Comparison of ENCODE assay signal across 25 cellular contexts in the genomic region with DNA sequence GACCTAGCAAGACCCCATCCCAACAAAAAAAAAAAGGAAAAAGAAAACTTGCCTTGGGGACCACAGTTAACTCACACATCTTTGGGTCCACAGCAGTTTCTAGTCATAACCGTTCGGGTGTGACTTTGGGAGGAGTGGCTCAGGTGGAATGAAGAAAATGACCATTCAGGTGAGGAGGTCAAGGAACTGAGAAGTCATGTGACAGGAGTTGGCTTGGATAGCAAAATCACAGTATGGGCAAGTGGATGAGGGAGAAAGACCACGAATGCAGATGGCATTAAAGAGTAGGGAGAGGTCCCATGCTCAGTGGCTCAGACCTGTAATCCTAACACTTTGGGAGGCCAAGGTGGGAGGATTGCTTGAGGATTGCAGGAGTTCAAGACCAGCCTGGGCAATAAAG.
"Had no signal": no experiment of that assay in that cellular context is flagged by ENCODE, and none has a peak within 500 bp of the region (broad histone marks: within the 10 kb centered on the region; RNA-seq: fewer than 3 reads in every experiment).

No MANE protein-coding gene starts in this region.

- H3K27me3 ChIP-seq: dorsolateral prefrontal cortex, esophagus squamous epithelium, gastrocnemius medialis, heart left ventricle, hepatocyte, left lung had no signal

- H3K4me2 ChIP-seq: hepatocyte had no signal

- H3K4me3 Mint-ChIP-seq: immature natural killer cell; mesothelial cell of epicardium; naive thymus-derived CD4-positive, alpha-beta T cell had no signal

- H3K79me2 ChIP-seq: hepatocyte had no signal

- DNase-seq: dermis blood vessel endothelial cell; dorsolateral prefrontal cortex; effector CD4-positive, alpha-beta T cell; effector memory CD4-positive, alpha-beta T cell; esophagus squamous epithelium; foreskin fibroblast; foreskin melanocyte; gastrocnemius medialis; heart left ventricle; hypothalamus; immature natural killer cell; islet precursor cell; kidney; kidney glomerular epithelial cell; left cardiac atrium; left lung; left ventricle myocardium superior; lower lobe of right lung; mesenchymal stem cell; naive thymus-derived CD4-positive, alpha-beta T cell had no signal

- H3K4me1 ChIP-seq: esophagus squamous epithelium, gastrocnemius medialis, heart left ventricle, left lung, lower lobe of right lung had no signal

- H3K36me3 ChIP-seq: esophagus squamous epithelium, gastrocnemius medialis, heart left ventricle, left lung, lower lobe of right lung had no signal

- H2AFZ ChIP-seq: hepatocyte had no signal

- H3K4me3 ChIP-seq: coronary artery, dorsolateral prefrontal cortex, esophagus squamous epithelium, gastrocnemius medialis, heart left ventricle, hepatocyte, left lung, lower lobe of right lung had no signal

- H3K36me3 Mint-ChIP-seq: immature natural killer cell; mesothelial cell of epicardium; naive thymus-derived CD4-positive, alpha-beta T cell had no signal

- H3K4me1 Mint-ChIP-seq: immature natural killer cell; mesothelial cell of epicardium; naive thymus-derived CD4-positive, alpha-beta T cell had no signal

- H3K9me3 ChIP-seq: esophagus squamous epithelium, gastrocnemius medialis, left lung, lower lobe of right lung had no signal

- H3K27ac Mint-ChIP-seq: immature natural killer cell; mesothelial cell of epicardium; naive thymus-derived CD4-positive, alpha-beta T cell had no signal

- FAIRE-seq: colon, endothelial cell of umbilical vein, kidney had no signal

- H3K27ac ChIP-seq: coronary artery, dorsolateral prefrontal cortex, esophagus squamous epithelium, gastrocnemius medialis, heart left ventricle, hepatocyte, left lung, lower lobe of right lung had no signal
